In the genomic region with DNA sequence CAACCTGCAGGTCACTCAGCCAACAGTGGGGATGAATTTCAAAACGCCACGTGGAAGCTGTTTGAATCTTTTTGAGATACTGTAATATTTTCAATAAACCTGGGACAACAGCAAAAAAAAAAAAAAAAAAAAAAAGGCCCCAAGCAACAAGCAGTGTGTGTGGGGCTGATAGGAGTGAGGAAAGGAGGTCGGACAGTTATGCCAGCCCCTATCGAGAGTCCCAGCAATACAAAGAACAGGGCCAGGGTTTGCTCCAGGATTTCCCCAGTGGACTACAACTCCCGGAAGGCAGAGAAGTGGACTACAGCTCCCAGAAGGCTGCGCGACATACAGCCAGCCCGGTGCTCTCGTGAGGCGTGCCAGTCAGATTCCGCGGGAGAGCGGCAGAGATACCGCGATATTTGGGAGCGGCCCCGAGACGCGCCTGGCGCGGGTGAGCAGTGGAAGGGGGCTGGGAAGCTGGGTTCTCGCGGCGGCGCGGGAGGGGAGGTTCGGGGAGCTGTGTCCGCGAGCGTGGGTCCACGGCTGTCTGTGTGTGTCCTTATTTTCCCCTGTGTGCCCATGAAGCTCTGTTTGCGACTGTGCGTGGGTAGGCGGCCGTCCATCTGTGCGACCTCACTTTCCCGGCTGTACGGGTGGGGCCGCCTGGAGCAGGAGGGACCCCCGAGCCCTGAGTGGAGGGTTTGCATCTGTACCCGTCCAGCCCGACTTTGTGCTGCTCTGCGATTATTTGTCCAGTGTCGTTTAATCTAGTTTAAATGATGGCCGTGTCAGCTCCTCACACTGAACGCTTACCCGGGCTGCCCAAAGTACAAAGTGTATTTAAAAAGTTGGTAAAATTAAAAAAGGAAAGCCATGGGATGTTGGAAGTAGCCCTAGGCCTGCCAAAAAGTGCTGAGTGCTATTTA, we compare ENCODE assay signal across 1 cellular context.
TF ChIP-seq lines count a peak whose summit lies in the region.

PPCDC (plus strand) TSS at position 397 of the 908 bp plus-strand sequence. CDS start 4,729 bp downstream, outside the sequence.

TF ChIP-seq in GM23338, 12 proteins besides CTCF, POLR2A, EP300 and RAD21 (continued from another document):
- TF ChIP-seq, protein P1, sequence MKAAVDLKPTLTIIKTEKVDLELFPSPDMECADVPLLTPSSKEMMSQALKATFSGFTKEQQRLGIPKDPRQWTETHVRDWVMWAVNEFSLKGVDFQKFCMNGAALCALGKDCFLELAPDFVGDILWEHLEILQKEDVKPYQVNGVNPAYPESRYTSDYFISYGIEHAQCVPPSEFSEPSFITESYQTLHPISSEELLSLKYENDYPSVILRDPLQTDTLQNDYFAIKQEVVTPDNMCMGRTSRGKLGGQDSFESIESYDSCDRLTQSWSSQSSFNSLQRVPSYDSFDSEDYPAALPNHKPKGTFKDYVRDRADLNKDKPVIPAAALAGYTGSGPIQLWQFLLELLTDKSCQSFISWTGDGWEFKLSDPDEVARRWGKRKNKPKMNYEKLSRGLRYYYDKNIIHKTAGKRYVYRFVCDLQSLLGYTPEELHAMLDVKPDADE (IDR thresholded peaks at IDR 0.05), result peak; percentile 98
- TF ChIP-seq REST (IDR thresholded peaks at IDR 0.05; ENCODE audit: unreplicated experiment) (no peak), EZH2phosphoT487 (IDR thresholded peaks at IDR 0.05; ENCODE audit: unreplicated experiment) (no peak), CREB1 (CRISPR knock-in tag; IDR thresholded peaks at IDR 0.05; ENCODE audit: low read depth) (no peak; the same call in 1 of the 2 replicates), NANOG (IDR thresholded peaks at IDR 0.05; ENCODE audit: borderline replicate concordance) (no peak), POLR2AphosphoS5 (IDR thresholded peaks at IDR 0.05; ENCODE audit: low read depth) (peak; percentile 98), STAT1 (IDR thresholded peaks at IDR 0.05; ENCODE audit: unreplicated experiment) (no peak), ZNF462 (CRISPR knock-in tag; IDR thresholded peaks at IDR 0.05) (no peak)
